Comparison of ENCODE assay signal across 8 cellular contexts in the genomic region with DNA sequence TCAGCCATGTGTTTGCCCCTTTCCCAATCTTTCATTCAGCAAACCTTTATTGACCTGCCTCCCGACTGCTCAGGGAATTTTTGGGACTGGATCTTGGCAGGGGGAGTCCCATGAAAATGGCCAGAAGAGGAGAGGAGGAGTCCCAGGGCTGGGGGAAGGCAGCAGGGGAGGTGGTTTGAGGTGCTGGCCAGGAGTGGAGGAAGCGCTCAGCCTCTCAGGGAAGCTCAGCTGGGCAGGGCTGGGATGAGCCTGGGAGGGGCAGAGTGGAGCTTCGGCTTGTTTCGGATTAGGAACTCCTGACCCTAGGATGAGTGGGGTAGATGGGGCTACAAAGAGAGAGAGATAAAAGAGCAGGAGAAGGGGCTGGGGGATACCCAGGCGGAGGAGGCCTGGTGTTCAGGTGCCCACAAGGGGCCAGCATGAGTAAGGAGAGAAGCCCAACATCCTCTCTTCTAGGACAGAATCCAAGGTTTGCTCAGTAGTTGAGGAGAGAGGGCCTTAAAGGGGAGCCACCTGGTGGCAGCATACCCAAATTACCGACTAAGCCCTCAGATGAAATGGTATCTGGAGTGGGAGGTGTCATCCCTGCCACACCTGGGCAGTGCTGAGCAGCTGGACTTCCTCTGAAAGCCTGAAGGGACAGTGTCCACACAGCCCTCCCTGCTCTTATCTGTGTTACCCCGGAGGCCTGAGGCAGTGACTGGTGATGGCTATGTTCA.
DNase-seq lines count a peak whose midpoint lies in the region; ATAC-seq and TF ChIP-seq lines count a peak whose summit lies in the region.

No MANE protein-coding gene starts in this region.

- no peak overlapping the region for H3K27ac Mint-ChIP-seq in T-helper 2 cell treated with Interferon-gamma antibody and Interleukin-4, amounts not matched to agents 5 μg/mL and 100 μg/mL, for 36 hours

- H3K4me3 ChIP-seq in retinal pigment epithelial cell (ENCODE audit: low read length) = no peak overlapping the region

- H3K27me3 Mint-ChIP-seq in T-helper 2 cell treated with Interferon-gamma antibody and Interleukin-4, amounts not matched to agents 5 μg/mL and 100 μg/mL, for 36 hours (ENCODE audit: low read depth) = peaks cover 33% of the 10 kb centered on the region

- DNase-seq in COR-L47 (lab: John Stamatoyannopoulos, UW) (peak; percentile 56), GM19240 (ENCODE audit: insufficient read length, low spot score) (peak; percentile 41), NOMO-1 treated with DMSO at 0.1 percent for 48 hours (lab: John Stamatoyannopoulos, UW; ENCODE audit: unreplicated experiment) (peak; percentile 9), ecto neural progenitor cell (ENCODE audit: low spot score) (peak; percentile 43), retinal pigment epithelial cell (ENCODE audit: low read depth) (no peak)
- DNase-seq in stimulated activated naive CD4-positive, alpha-beta T cell treated with Interleukin-2 at 50 U/mL for 16 hours (lab: John Stamatoyannopoulos, UW) = no peak
- DNase-seq in T-helper 2 cell treated with Interferon-gamma antibody and Interleukin-4, amounts not matched to agents 5 μg/mL and 100 μg/mL, for 36 hours (ENCODE audit: low spot score) = no peak

- peak; percentile 61 for TF ChIP-seq CTCF in retinal pigment epithelial cell (conservative IDR thresholded peaks at IDR 0.05; ENCODE audit: low read depth, low read length)

- peaks cover 2% of the 10 kb centered on the region for H3K4me1 Mint-ChIP-seq in T-helper 2 cell treated with Interferon-gamma antibody and Interleukin-4, amounts not matched to agents 5 μg/mL and 100 μg/mL, for 36 hours (ENCODE audit: low read depth)

- no peak overlapping the region for H3K4me3 Mint-ChIP-seq in T-helper 2 cell treated with Interferon-gamma antibody and Interleukin-4, amounts not matched to agents 5 μg/mL and 100 μg/mL, for 36 hours

- no peaks in the 10 kb centered on the region for H3K36me3 Mint-ChIP-seq in T-helper 2 cell treated with Interferon-gamma antibody and Interleukin-4, amounts not matched to agents 5 μg/mL and 100 μg/mL, for 36 hours (ENCODE audit: low read depth)

- H3K9me3 Mint-ChIP-seq in T-helper 2 cell treated with Interferon-gamma antibody and Interleukin-4, amounts not matched to agents 5 μg/mL and 100 μg/mL, for 36 hours = no peaks in the 10 kb centered on the region

- ATAC-seq in HG03571 (IDR thresholded peaks at IDR 0.05; ENCODE audit: unreplicated experiment) = no peak

Comparison
In these comparisons a context has a peak if more than half of its experiments do, and no peak if none do; other contexts are left out.
1. DNase-seq: peak in COR-L47 (single experiment), GM19240 (single experiment), NOMO-1 treated with DMSO at 0.1 percent for 48 hours (single experiment) and ecto neural progenitor cell (single experiment); none in retinal pigment epithelial cell (single experiment), stimulated activated naive CD4-positive, alpha-beta T cell treated with Interleukin-2 at 50 U/mL for 16 hours (single experiment) and T-helper 2 cell treated with Interferon-gamma antibody and Interleukin-4, amounts not matched to agents 5 μg/mL and 100 μg/mL, for 36 hours (single experiment).